Comparison of ENCODE assay signal across 29 cellular contexts in genomic region chr17:70121136-70121535, GRCh38. TPM values are rescaled to one million over a fixed set of nuclear protein-coding genes. Genes with fewer than 3 reads are reported as not detected.
A peak's percentile ranks its signal among the peaks of the same experiment; 100 is the strongest.
DNase-seq lines count a peak whose midpoint lies in the region; ATAC-seq and TF ChIP-seq lines count a peak whose summit lies in the region.
"Had no signal": no experiment of that assay in that cellular context is flagged by ENCODE, and none has a peak within 500 bp of the region (broad histone marks: within the 10 kb centered on the region; RNA-seq: fewer than 3 reads in every experiment).

No MANE protein-coding gene starts in this region.

- H3K9me3 ChIP-seq in left ventricle myocardium inferior (replicated peaks): peaks cover 27% of the 10 kb centered on the region
- 0 out of 2 replicates have a peak, but pooled peaks cover 4% of the 10 kb centered on the region for H3K9me3 ChIP-seq in OCI-LY3 (ENCODE audit: insufficient read depth, low read length)
- H3K9me3 ChIP-seq in spleen: peaks cover 0 to 16% (median 0%) of the 10 kb centered on the region in 8 donors
- H3K9me3 ChIP-seq in tibial artery: peaks cover 0 to 12% (median 4%) of the 10 kb centered on the region in 3 donors

- H2AFZ ChIP-seq in OCI-LY3 (ENCODE audit: low read depth, low read length): no peak overlapping the region

- no peaks in the 10 kb centered on the region for H3K36me3 ChIP-seq in left ventricle myocardium inferior
- peaks cover 4% of the 10 kb centered on the region for H3K36me3 ChIP-seq in OCI-LY3 (replicated peaks; ENCODE audit: low read depth, low read length)
- no peaks in the 10 kb centered on the region for H3K36me3 ChIP-seq in spleen
- no peaks in the 10 kb centered on the region for H3K36me3 ChIP-seq in tibial artery

- H4K20me1 ChIP-seq in OCI-LY3 (ENCODE audit: insufficient read depth, low read length): no peaks in the 10 kb centered on the region

- H3K27ac ChIP-seq in left ventricle myocardium inferior (replicated peaks) (peak overlapping the region; percentile 25), OCI-LY3 (ENCODE audit: low read length) (peak overlapping the region; percentile 46), spleen (peak overlapping the region in 7 of 8 donors; percentile 23 to 60 (median 30)), tibial artery (no peak overlapping the region)
- H3K27ac ChIP-seq: KMS-11, RWPE1 had no signal

- H3K9ac ChIP-seq in OCI-LY3 (ENCODE audit: low read length): no peak overlapping the region
- H3K9ac ChIP-seq: KMS-11 had no signal

- intact Hi-C loops in left ventricle myocardium inferior (cut with micrococcal nuclease): no loop called here
- intact Hi-C loops in left cardiac atrium (cut with DNase I): no loop called here
- intact Hi-C loops in spleen (cut with DNase I; ENCODE audit: low total_unique reads): no loop called here
- intact Hi-C loops in tibial artery (cut with DNase I; ENCODE audit: low total_unique reads): no loop called here

- H3K4me3 ChIP-seq in left ventricle myocardium inferior: no peak overlapping the region
- no peak overlapping the region for H3K4me3 ChIP-seq in OCI-LY3 (ENCODE audit: low read length)
- H3K4me3 ChIP-seq in fibroblast of the aortic adventitia (ENCODE audit: low read depth, low read length): no peak overlapping the region
- H3K4me3 ChIP-seq in spleen: no peak overlapping the region
- H3K4me3 ChIP-seq in tibial artery: no peak overlapping the region
- H3K4me3 ChIP-seq: GM12878 had no signal

- TF ChIP-seq CTCF in left ventricle myocardium inferior (IDR thresholded peaks at IDR 0.05; ENCODE audit: borderline replicate concordance) (no peak), OCI-LY3 (IDR thresholded peaks at IDR 0.05; ENCODE audit: low read depth, low read length) (no peak), fibroblast of the aortic adventitia (IDR thresholded peaks at IDR 0.05; ENCODE audit: insufficient read depth, low read length) (no peak), spleen (IDR thresholded peaks at IDR 0.05 in 8 of 11, conservative IDR thresholded peaks at IDR 0.05 in 3 of 11) (no peak), tibial artery (IDR thresholded peaks at IDR 0.05) (no peak)

- ATAC-seq in left cardiac atrium: no peak
- no peak for ATAC-seq in HG03045 (IDR thresholded peaks at IDR 0.05; ENCODE audit: unreplicated experiment)
- ATAC-seq in GM18498 (IDR thresholded peaks at IDR 0.05; ENCODE audit: unreplicated experiment): no peak
- ATAC-seq: GM12878 had no signal

- no peak overlapping the region for H3K4me2 ChIP-seq in OCI-LY3 (ENCODE audit: low read length)
- H3K4me2 ChIP-seq: KMS-11 had no signal

- DNase-seq in left ventricle myocardium inferior (no peak), left cardiac atrium (no peak), fibroblast of the aortic adventitia (ENCODE audit: low read depth) (peak; percentile 2), spleen (no peak), tibial artery (no peak)
- DNase-seq: 8988T; C1 segment of cervical spinal cord; CD8-positive, alpha-beta memory T cell; DMS 273 treated with DMSO at 0.1 percent for 48 hours; DMS79; EL; HCEC 1CT; NCI-H1092; NCI-H1417 treated with DMSO at 0.1 percent for 48 hours; NCI-H1694 treated with DMSO at 0.1 percent for 48 hours; NCI-H2081; NCI-H2227 treated with DMSO at 0.1 percent for 48 hours; NCI-H748 treated with DMSO at 0.1 percent for 48 hours; NK-92 treated with Interleukin-12 subunit alpha and Interleukin-12 subunit beta, amount 100 ng/mL, for 24 hours; SHP77 had no signal

- WGBS in spleen, 5 donors: 9 to 25% (median 12%) methylated on average over 3 of the region's 3 CpGs

- TF ChIP-seq POLR2A in spleen (IDR thresholded peaks at IDR 0.05): no peak

- H3K79me2 ChIP-seq in OCI-LY3 (ENCODE audit: low read length): no peaks in the 10 kb centered on the region

- H3K27me3 ChIP-seq in left ventricle myocardium inferior (ENCODE audit: low read depth) (no peaks in the 10 kb centered on the region), OCI-LY3 (ENCODE audit: low read depth, low read length) (no peaks in the 10 kb centered on the region), spleen (replicated peaks in 1 of 7) (no peaks in the 10 kb centered on the region), tibial artery (no peaks in the 10 kb centered on the region)

- H3K4me1 ChIP-seq in left ventricle myocardium inferior (peaks cover 11% of the 10 kb centered on the region), OCI-LY3 (ENCODE audit: low read length) (peaks cover 48% of the 10 kb centered on the region), spleen (peaks cover 0 to 40% (median 14%) of the 10 kb centered on the region in 6 donors), tibial artery (no peaks in the 10 kb centered on the region)

RNA-seq across cellular contexts. Expression of gene KCNJ16, which starts 46.1 kb away (rescaled TPM):
- not detected for total RNA-seq in left ventricle myocardium inferior
- not detected for total RNA-seq in left cardiac atrium
- total RNA-seq in fibroblast of the aortic adventitia (ENCODE audit: low replicate concordance): not detected in 2 replicates
- 1 to 10 TPM in 3 of 7 donors, under 1 TPM in 4; 0.27 to 2.1 (median 0.95) TPM for total RNA-seq in spleen
- 1 to 10 TPM in 1 of 3 donors, under 1 TPM in 2; 0.12 to 2.2 (median 0.46) TPM for polyA plus RNA-seq in spleen
- total RNA-seq: CD8-positive, alpha-beta memory T cell; GM12878; H1; NCI-H460 had no signal
- polyA plus RNA-seq: CD8-positive, alpha-beta memory T cell; H1; IgD-negative memory B cell had no signal

RNA-seq across cellular contexts. Expression of gene KCNJ2, which starts 48.2 kb away (rescaled TPM):
- total RNA-seq in left ventricle myocardium inferior (44.8 TPM), left cardiac atrium (1 to 10 TPM; 4.8 to 5.7 TPM), fibroblast of the aortic adventitia (ENCODE audit: low replicate concordance) (1.4 and 12.7 TPM in 2 replicates), spleen (10 to 100 TPM; 19.1 to 34.1 (median 25.0) TPM)
- 1 to 10 TPM in 2 of 3 donors, under 1 TPM in 1; 0.91 to 2.3 (median 1.0) TPM for polyA plus RNA-seq in spleen
- total RNA-seq: CD8-positive, alpha-beta memory T cell had no signal
- polyA plus RNA-seq: CD8-positive, alpha-beta memory T cell; IgD-negative memory B cell had no signal

Comparison
In these comparisons a context has a peak if more than half of its experiments do, and no peak if none do; other contexts are left out.
1. H3K27ac ChIP-seq: peak in left ventricle myocardium inferior (single experiment), OCI-LY3 (single experiment) and spleen (7 of 8); none in tibial artery (0 of 2).